In the genomic region with DNA sequence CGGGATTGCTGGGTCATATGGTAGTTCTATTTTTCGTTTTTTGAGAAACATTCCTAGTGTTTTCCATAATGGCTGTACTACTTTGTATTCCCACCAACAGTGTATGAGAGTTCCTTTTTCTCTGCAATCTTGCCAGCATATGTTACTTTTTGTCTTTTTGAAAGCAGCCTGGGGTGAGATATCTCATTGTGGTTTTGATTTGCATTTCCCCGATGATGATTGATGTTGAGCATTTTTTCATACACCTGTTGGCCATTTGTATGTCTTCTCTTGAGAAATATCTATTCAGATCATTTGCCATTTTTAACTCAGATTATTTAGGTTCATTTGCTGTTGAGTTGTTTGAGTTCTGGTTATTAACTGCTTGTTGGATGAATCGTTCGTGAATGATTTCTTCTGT, we compare ENCODE assay signal across 13 cellular contexts. TPM values are rescaled to one million over a fixed set of nuclear protein-coding genes. Genes with fewer than 3 reads are reported as not detected.
DNase-seq lines count a peak whose midpoint lies in the region; ATAC-seq, FAIRE-seq and TF ChIP-seq lines count a peak whose summit lies in the region.
"Had no signal": no experiment of that assay in that cellular context is flagged by ENCODE, and none has a peak within 500 bp of the region (broad histone marks: within the 10 kb centered on the region; RNA-seq: fewer than 3 reads in every experiment).

No MANE protein-coding gene starts in this region.

- TF ChIP-seq POLR2A in transverse colon (IDR thresholded peaks at IDR 0.05) = no peak

- TF ChIP-seq CTCF in OCI-LY3 (IDR thresholded peaks at IDR 0.05; ENCODE audit: low read depth, low read length) (no peak), transverse colon (IDR thresholded peaks at IDR 0.05) (no peak)

- ATAC-seq in HG02852 (IDR thresholded peaks at IDR 0.05; ENCODE audit: unreplicated experiment) = peak; percentile 55

- peaks cover 7% of the 10 kb centered on the region for H3K4me1 ChIP-seq in OCI-LY3 (ENCODE audit: low read length)
- peaks cover 7 to 48% (median 26%) of the 10 kb centered on the region in 4 donors for H3K4me1 ChIP-seq in transverse colon
- H3K4me1 ChIP-seq: BLaER1 treated with 17β-estradiol and CSF1 and Interleukin-3, amounts not matched to agents 10 nM and 100 nM had no signal

- in situ Hi-C loops in transverse colon (cut with MboI; ENCODE audit: low pct_ligation_motif_present in 1 of 4, low pct_unique_long_range_greater_than_20kb in 1 of 4, low sequenced_read_pairs in 3 of 4) = no loop called here

- H3K79me2 ChIP-seq in OCI-LY3 (ENCODE audit: low read length) = no peaks in the 10 kb centered on the region

- H2AFZ ChIP-seq in OCI-LY3 (ENCODE audit: low read depth, low read length) = no peak overlapping the region

- H3K27ac ChIP-seq in OCI-LY3 (ENCODE audit: low read length) = no peak overlapping the region
- H3K27ac ChIP-seq in transverse colon = peak overlapping the region; percentile 68 to 74 (median 70)
- H3K27ac ChIP-seq: BLaER1 treated with 17β-estradiol and CSF1 and Interleukin-3, amounts not matched to agents 10 nM and 100 nM had no signal

- FAIRE-seq in GM18507 (lab: Jason Lieb, UNC) = peak; percentile 71
- FAIRE-seq: H54 had no signal

- H4K20me1 ChIP-seq in OCI-LY3 (ENCODE audit: insufficient read depth, low read length) = no peaks in the 10 kb centered on the region
- H4K20me1 ChIP-seq: BLaER1 treated with 17β-estradiol and CSF1 and Interleukin-3, amounts not matched to agents 10 nM and 100 nM had no signal

- H3K4me3 ChIP-seq in OCI-LY3 (ENCODE audit: low read length) (no peak overlapping the region), transverse colon (no peak overlapping the region)
- H3K4me3 ChIP-seq: BLaER1 treated with 17β-estradiol and CSF1 and Interleukin-3, amounts not matched to agents 10 nM and 100 nM had no signal

- intact Hi-C loops in transverse colon (cut with DNase I; ENCODE audit: low total_unique reads) = no loop called here

- H3K27me3 ChIP-seq in OCI-LY3 (ENCODE audit: low read depth, low read length) = peaks cover 24% of the 10 kb centered on the region
- no peaks in the 10 kb centered on the region for H3K27me3 ChIP-seq in transverse colon
- H3K27me3 ChIP-seq: BLaER1 treated with 17β-estradiol and CSF1 and Interleukin-3, amounts not matched to agents 10 nM and 100 nM had no signal

- DNase-seq in GM18507 (ENCODE audit: extremely low spot score, insufficient read length, low read depth) = no peak
- no peak for DNase-seq in transverse colon
- DNase-seq in occipital lobe (lab: John Stamatoyannopoulos, UW) = no peak
- no peak for DNase-seq in DMS 273 (lab: John Stamatoyannopoulos, UW; ENCODE audit: unreplicated experiment)
- no peak for DNase-seq in iPS-NIHi11 (ENCODE audit: low spot score)
- DNase-seq: DMS153, NCI-H146, SHP77 treated with DMSO at 0.1 percent for 48 hours had no signal

- H3K36me3 ChIP-seq in OCI-LY3 (replicated peaks; ENCODE audit: low read depth, low read length) = no peaks in the 10 kb centered on the region
- no peaks in the 10 kb centered on the region for H3K36me3 ChIP-seq in transverse colon
- H3K36me3 ChIP-seq: BLaER1 treated with 17β-estradiol and CSF1 and Interleukin-3, amounts not matched to agents 10 nM and 100 nM had no signal

- TF ChIP-seq EP300 in transverse colon (IDR thresholded peaks at IDR 0.05; ENCODE audit: low read depth) = no peak

- 55 to 64% methylated on average over 5 of the region's 5 CpGs for WGBS in transverse colon (ENCODE audit: low coverage in 1 of 2), 2 donors

- H3K9me3 ChIP-seq in OCI-LY3 (ENCODE audit: insufficient read depth, low read length) (no peaks in the 10 kb centered on the region), transverse colon (no peaks in the 10 kb centered on the region)
- H3K9me3 ChIP-seq: BLaER1 treated with 17β-estradiol and CSF1 and Interleukin-3, amounts not matched to agents 10 nM and 100 nM had no signal

- no peak overlapping the region for H3K9ac ChIP-seq in OCI-LY3 (ENCODE audit: low read length)
- H3K9ac ChIP-seq: BLaER1 treated with 17β-estradiol and CSF1 and Interleukin-3, amounts not matched to agents 10 nM and 100 nM had no signal

- peak overlapping the region; percentile 25 for H3K4me2 ChIP-seq in OCI-LY3 (ENCODE audit: low read length)
- H3K4me2 ChIP-seq: BLaER1 treated with 17β-estradiol and CSF1 and Interleukin-3, amounts not matched to agents 10 nM and 100 nM had no signal

RNA-seq across cellular contexts. Expression of gene ATP12A, which starts 18.5 kb away (rescaled TPM):
- under 1 TPM in 1 of 4 donors, not detected in 3; 0.14 TPM for total RNA-seq in transverse colon
- total RNA-seq in occipital lobe = under 0.01 TPM
- total RNA-seq: HT-29 had no signal
